8 cellular contexts compared by ENCODE assay signal in genomic region chrX:24153175-24153795, GRCh38. TPM values are rescaled to one million over a fixed set of nuclear protein-coding genes. Genes with fewer than 3 reads are reported as not detected.
DNase-seq lines count a peak whose midpoint lies in the region; FAIRE-seq and TF ChIP-seq lines count a peak whose summit lies in the region.

No MANE protein-coding gene starts in this region.

- H3K4me3 ChIP-seq in AG04450 (ENCODE audit: low read depth, low read length) (peak overlapping the region; percentile 10; the same call in 1 of the 2 replicates), iPS-18a (ENCODE audit: low read length) (peak overlapping the region; percentile 2)

- H3K9me3 ChIP-seq in AG04450 (ENCODE audit: control insufficient read depth, insufficient read depth, low read length) (no peaks in the 10 kb centered on the region), iPS-18a (ENCODE audit: control insufficient read depth, low read depth, low read length) (no peaks in the 10 kb centered on the region)

- H3K27ac ChIP-seq in AG04450 (ENCODE audit: low read depth, low read length), result no peak overlapping the region
- H3K27ac ChIP-seq in iPS-18a (ENCODE audit: low read length), result peak overlapping the region; percentile 1

- TF ChIP-seq POLR2A in GM12891 (IDR thresholded peaks at IDR 0.05; ENCODE audit: low read depth, low read length), result no peak

- H3K36me3 ChIP-seq in iPS-18a (ENCODE audit: control insufficient read depth, low read depth, low read length), result peaks cover 21% of the 10 kb centered on the region

- TF ChIP-seq CTCF in AG04450 (IDR thresholded peaks at IDR 0.05; ENCODE audit: low read depth, low read length), result no peak

- H3K27me3 ChIP-seq in AG04450 (ENCODE audit: control insufficient read depth, insufficient read depth, low read length), result no peaks in the 10 kb centered on the region
- H3K27me3 ChIP-seq in iPS-18a (ENCODE audit: control insufficient read depth, insufficient read depth, low read length), result no peaks in the 10 kb centered on the region

- CTCF ChIA-PET in AG04450 (lab: Charles Lee), result no interaction called here

- peaks cover 16% of the 10 kb centered on the region for H3K4me1 ChIP-seq in iPS-18a (ENCODE audit: control insufficient read depth, low read depth, low read length)

- POLR2A ChIA-PET in AG04450 (lab: Yijun Ruan, JAX), result no interaction called here

- no peak for DNase-seq in AG04450 (ENCODE audit: low read depth, low spot score)
- no peak for DNase-seq in GM12891 (ENCODE audit: insufficient read length, low spot score)
- peak; percentile 24 for DNase-seq in UCSD-AML1 (lab: John Stamatoyannopoulos, UW; ENCODE audit: unreplicated experiment)
- DNase-seq in midbrain (lab: John Stamatoyannopoulos, UW), result no peak
- DNase-seq in COR-L47 (lab: John Stamatoyannopoulos, UW), result no peak
- no peak for DNase-seq in NK-92 (lab: John Stamatoyannopoulos, UW; ENCODE audit: unreplicated experiment)
- no peak for DNase-seq in DMS53 treated with DMSO at 0.1 percent for 48 hours (lab: John Stamatoyannopoulos, UW; ENCODE audit: unreplicated experiment)

- no peak overlapping the region for H3K9ac ChIP-seq in iPS-18a (ENCODE audit: low read length)

- peak; percentile 76 for FAIRE-seq in GM12891 (lab: Jason Lieb, UNC)

TF ChIP-seq in GM12891, 5 proteins besides CTCF, POLR2A, EP300 and RAD21:
- no peak for TF ChIP-seq SPI1 (IDR thresholded peaks at IDR 0.05; ENCODE audit: low read depth, low read length)
TF ChIP-seq in GM12891: peak in this region for 0.

RNA-seq across cellular contexts. Expression of gene ZFX, which starts 3.8 kb away (rescaled TPM):
- 16.2 and 23.1 TPM in 2 replicates for polyA plus RNA-seq in AG04450 (2011; rRNA removed)
- 43.5 and 66.2 TPM in 2 replicates for polyA minus RNA-seq in AG04450 (2011; rRNA and poly(A)+ RNA removed)
- polyA plus RNA-seq in GM12891 (2012; ENCODE audit: low read depth, missing spikeins), result 7.7 TPM
